ENCODE assay signal across 1 cellular context in genomic region chr22:18091916-18092526, GRCh38.
TF ChIP-seq lines count a peak whose summit lies in the region.

No MANE protein-coding gene starts in this region.

TF ChIP-seq in WTC11, 78 proteins besides CTCF, POLR2A, EP300 and RAD21 (continued from another document):
- TF ChIP-seq ERG (CRISPR knock-in tag; IDR thresholded peaks at IDR 0.05) (no peak), TEAD1 (CRISPR knock-in tag; IDR thresholded peaks at IDR 0.05) (no peak), OVOL2 (CRISPR knock-in tag; IDR thresholded peaks at IDR 0.05; ENCODE audit: borderline replicate concordance) (no peak), IRF2 (CRISPR knock-in tag; IDR thresholded peaks at IDR 0.05; ENCODE audit: borderline replicate concordance, low read depth) (no peak), FOXK1 (CRISPR knock-in tag; IDR thresholded peaks at IDR 0.05) (no peak), ZNF423 (CRISPR knock-in tag; IDR thresholded peaks at IDR 0.05) (no peak), TP53 (CRISPR knock-in tag; IDR thresholded peaks at IDR 0.05) (no peak), RORB (CRISPR knock-in tag; IDR thresholded peaks at IDR 0.05) (no peak)
